ENCODE assay signal across 10 cellular contexts in the genomic region with DNA sequence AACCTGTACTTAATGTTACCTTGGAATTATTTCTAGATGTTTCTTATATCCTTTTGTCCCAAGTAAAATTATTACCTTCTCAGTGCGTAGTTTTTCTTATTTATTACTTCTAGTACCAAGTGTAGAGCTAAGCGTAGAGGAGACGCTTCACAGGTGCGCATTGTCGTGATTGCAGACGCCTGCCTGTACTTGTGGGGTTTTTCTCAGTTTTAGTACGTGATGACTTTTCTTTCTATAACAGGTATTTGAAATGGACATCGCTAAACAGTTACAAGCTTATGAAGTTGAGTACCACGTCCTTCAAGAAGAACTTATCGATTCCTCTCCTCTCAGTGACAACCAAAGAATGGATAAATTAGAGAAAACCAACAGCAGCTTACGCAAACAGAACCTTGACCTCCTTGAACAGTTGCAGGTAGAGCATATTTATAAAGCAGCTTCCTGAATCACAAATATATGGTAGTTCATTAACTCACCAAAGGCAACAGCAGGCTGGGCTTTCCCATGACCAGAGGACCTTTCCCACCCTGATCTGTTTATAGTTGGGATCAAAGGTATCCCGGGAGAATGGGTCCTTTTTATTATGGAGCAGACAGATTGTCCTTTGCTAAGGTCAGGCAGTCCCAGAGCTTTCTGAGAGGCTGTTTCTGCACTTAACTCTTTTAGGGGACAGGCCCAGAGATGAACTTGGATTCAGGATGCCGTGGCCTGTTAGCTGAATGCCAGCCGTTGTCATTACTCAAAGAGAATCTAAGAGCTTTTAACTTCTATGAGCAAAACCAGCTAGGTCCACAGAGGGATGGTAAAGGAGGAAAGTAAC.
DNase-seq lines count a peak whose midpoint lies in the region; ATAC-seq and TF ChIP-seq lines count a peak whose summit lies in the region.
"Had no signal": no experiment of that assay in that cellular context is flagged by ENCODE, and none has a peak within 500 bp of the region (broad histone marks: within the 10 kb centered on the region; RNA-seq: fewer than 3 reads in every experiment).

No MANE protein-coding gene starts in this region.

- intact Hi-C loops in activated naive CD4-positive, alpha-beta T cell treated with anti-CD3 and anti-CD28 coated beads for 36 hours (cut with micrococcal nuclease) = loop anchor here (1.0 to 5.0 kb wide), 13 partner anchors 30 to 1810 kb away; a partner anchor contains a TSS
- intact Hi-C loops in activated B cell treated with CpG ODN at 0.5 μM for 24 hours (cut with micrococcal nuclease) = loop anchor here (2.0 to 5.0 kb wide), 2 partner anchors 20 to 599 kb away; no protein-coding TSS in a partner anchor

- no peaks in the 10 kb centered on the region for H3K27me3 ChIP-seq in stomach smooth muscle (ENCODE audit: control insufficient read depth in 1 of 2, insufficient read depth in 2 of 2, low read length in 2 of 2)

- peaks cover 59% of the 10 kb centered on the region for H3K4me1 Mint-ChIP-seq in activated naive CD4-positive, alpha-beta T cell treated with anti-CD3 and anti-CD28 coated beads for 36 hours (ENCODE audit: low read depth)
- peaks cover 40% of the 10 kb centered on the region for H3K4me1 Mint-ChIP-seq in activated B cell treated with CpG ODN at 0.5 μM for 24 hours

- TF ChIP-seq CTCF in activated B cell treated with CpG ODN at 0.5 μM for 24 hours (IDR thresholded peaks at IDR 0.05) (no peak), coronary artery (IDR thresholded peaks at IDR 0.05) (no peak)

- H3K9me3 ChIP-seq in stomach smooth muscle (ENCODE audit: control insufficient read depth in 2 of 2, low read length in 2 of 2) = no peaks in the 10 kb centered on the region

- ATAC-seq in activated B cell treated with CpG ODN at 0.5 μM for 24 hours (ENCODE audit: low read depth) (no peak), left lobe of liver (peak; percentile 80), GM18511 (IDR thresholded peaks at IDR 0.05; ENCODE audit: unreplicated experiment) (no peak)

- peaks cover 23% of the 10 kb centered on the region for H3K36me3 Mint-ChIP-seq in activated naive CD4-positive, alpha-beta T cell treated with anti-CD3 and anti-CD28 coated beads for 36 hours (ENCODE audit: low read depth)
- peaks cover 79% of the 10 kb centered on the region for H3K36me3 Mint-ChIP-seq in activated B cell treated with CpG ODN at 0.5 μM for 24 hours (ENCODE audit: low read depth)

- H3K9me3 Mint-ChIP-seq in activated naive CD4-positive, alpha-beta T cell treated with anti-CD3 and anti-CD28 coated beads for 36 hours = no peaks in the 10 kb centered on the region
- H3K9me3 Mint-ChIP-seq in activated B cell treated with CpG ODN at 0.5 μM for 24 hours = no peaks in the 10 kb centered on the region
- H3K9me3 Mint-ChIP-seq: stimulated activated naive CD8-positive, alpha-beta T cell treated with anti-CD3 and anti-CD28 coated beads, Interleukin-15, amount 100 ng/mL, for 72 hours had no signal

- H3K27me3 Mint-ChIP-seq in activated naive CD4-positive, alpha-beta T cell treated with anti-CD3 and anti-CD28 coated beads for 36 hours (ENCODE audit: low read depth) = no peaks in the 10 kb centered on the region
- no peaks in the 10 kb centered on the region for H3K27me3 Mint-ChIP-seq in activated B cell treated with CpG ODN at 0.5 μM for 24 hours
- H3K27me3 Mint-ChIP-seq: stimulated activated naive CD8-positive, alpha-beta T cell treated with anti-CD3 and anti-CD28 coated beads, Interleukin-15, amount 100 ng/mL, for 72 hours had no signal

- peaks cover 26 to 28% of the 10 kb centered on the region in 2 donors for H3K36me3 ChIP-seq in stomach smooth muscle (ENCODE audit: control insufficient read depth in 2 of 2, insufficient read depth in 2 of 2, low read length in 2 of 2)

- no peak overlapping the region for H3K4me3 ChIP-seq in stomach smooth muscle (ENCODE audit: low read length in 2 of 2)
- no peak overlapping the region for H3K4me3 ChIP-seq in coronary artery

- H3K9ac ChIP-seq in stomach smooth muscle (ENCODE audit: low read length in 2 of 2) = no peak overlapping the region

- H3K4me1 ChIP-seq in stomach smooth muscle (ENCODE audit: control insufficient read depth, insufficient read depth, low read length) = peaks cover 35% of the 10 kb centered on the region

- peak overlapping the region; percentile 66 for H3K27ac ChIP-seq in stomach smooth muscle (ENCODE audit: low read length)
- H3K27ac ChIP-seq in coronary artery = peak overlapping the region in 1 of 2 donors; percentile 65

- H3K4me3 Mint-ChIP-seq in activated naive CD4-positive, alpha-beta T cell treated with anti-CD3 and anti-CD28 coated beads for 36 hours = no peak overlapping the region
- H3K4me3 Mint-ChIP-seq in activated B cell treated with CpG ODN at 0.5 μM for 24 hours = no peak overlapping the region

- POLR2A ChIA-PET in activated B cell treated with CpG ODN at 0.5 μM for 24 hours (lab: Charles Lee) = interaction anchor here (0.6 kb wide), 1 partner anchor 152 kb away, joined by 3 read pairs; no protein-coding TSS in a partner anchor

- CTCF ChIA-PET in activated naive CD4-positive, alpha-beta T cell treated with anti-CD3 and anti-CD28 coated beads for 36 hours (lab: Charles Lee) = interaction anchor here (0.6 to 2.4 kb wide), 7 partner anchors 22 to 491 kb away, joined by 3 to 8 read pairs (median 5); a partner anchor contains a TSS
- CTCF ChIA-PET in activated B cell treated with CpG ODN at 0.5 μM for 24 hours (lab: Charles Lee) = interaction anchor here (1.2 to 2.2 kb wide), 2 partner anchors 46 to 626 kb away, joined by 3 to 9 read pairs; no protein-coding TSS in a partner anchor

- DNase-seq in activated naive CD4-positive, alpha-beta T cell treated with anti-CD3 and anti-CD28 coated beads for 36 hours = peak; percentile 18
- DNase-seq in activated naive CD4-positive, alpha-beta T cell treated with Interleukin-2 at 50 U/mL for 16 hours = no peak
- DNase-seq in activated B cell treated with CpG ODN at 0.5 μM for 24 hours (no peak), left lobe of liver (ENCODE audit: low spot score) (peak; percentile 82), mesenteric fat pad (ENCODE audit: low spot score) (no peak), coronary artery (ENCODE audit: low spot score) (no peak)
- DNase-seq: NCI-H187 had no signal

- H3K27ac Mint-ChIP-seq in activated naive CD4-positive, alpha-beta T cell treated with anti-CD3 and anti-CD28 coated beads for 36 hours = peak overlapping the region; percentile 55
- peak overlapping the region; percentile 4 for H3K27ac Mint-ChIP-seq in activated B cell treated with CpG ODN at 0.5 μM for 24 hours

Comparison
In these comparisons a context has a peak if more than half of its experiments do, and no peak if none do; other contexts are left out.
1. DNase-seq: peak in activated naive CD4-positive, alpha-beta T cell treated with anti-CD3 and anti-CD28 coated beads for 36 hours (single experiment) and left lobe of liver (single experiment); none in activated naive CD4-positive, alpha-beta T cell treated with Interleukin-2 at 50 U/mL for 16 hours (single experiment), activated B cell treated with CpG ODN at 0.5 μM for 24 hours (single experiment), mesenteric fat pad (single experiment) and coronary artery (single experiment).